In the genomic region with DNA sequence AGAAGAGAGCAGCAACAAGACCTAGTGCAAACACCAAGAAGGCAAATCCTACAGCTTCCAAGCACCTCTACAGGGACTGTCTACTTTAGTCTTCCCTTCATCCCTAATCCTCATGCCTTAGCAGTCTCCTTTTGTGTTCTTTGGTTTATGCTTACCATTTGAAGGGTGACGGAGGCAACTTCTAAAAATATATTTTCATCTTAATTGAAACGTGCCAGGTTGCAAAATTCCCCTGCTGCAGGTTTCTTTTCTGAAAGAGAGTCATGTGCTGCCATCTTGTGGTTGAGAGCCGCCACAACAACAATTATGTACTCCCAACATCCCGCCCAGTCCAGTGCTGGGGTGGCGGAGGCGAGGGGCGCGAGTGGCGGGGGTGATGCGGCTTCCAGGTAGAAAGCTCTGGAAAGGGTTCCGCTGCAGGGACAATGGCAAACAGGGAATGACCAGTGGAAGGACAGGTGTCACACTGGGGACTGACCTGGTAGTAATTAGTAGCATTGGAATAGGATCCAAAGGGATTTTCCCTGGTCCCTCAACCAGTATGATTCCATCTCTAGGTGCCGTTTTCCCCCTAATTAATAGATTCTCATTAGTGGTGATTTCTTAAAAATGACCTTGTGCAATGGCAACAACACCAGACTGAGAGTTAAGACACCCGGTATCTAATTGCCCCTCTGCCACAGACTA, we compare ENCODE assay signal across 8 cellular contexts.
DNase-seq lines count a peak whose midpoint lies in the region; ATAC-seq and TF ChIP-seq lines count a peak whose summit lies in the region.

No MANE protein-coding gene starts in this region.

- TF ChIP-seq CTCF in HFF-Myc (IDR thresholded peaks at IDR 0.05; ENCODE audit: low read depth, low read length, missing control alignments): peak; percentile 77

- no peaks in the 10 kb centered on the region for H3K36me3 ChIP-seq in CD4-positive, alpha-beta memory T cell (ENCODE audit: insufficient read depth, low read length)

- intact Hi-C loops in CD4-positive, alpha-beta memory T cell (cut with micrococcal nuclease): loop anchor here (1.0 to 5.0 kb wide), 6 partner anchors 67 to 497 kb away; partner anchors contain the start of gene GNG2

- POLR2A ChIA-PET in CD4-positive, alpha-beta memory T cell (lab: Charles Lee; ENCODE audit: partially characterized antibody): interaction anchor here (1.3 kb wide), 1 partner anchor 198 kb away, joined by 4 read pairs; no protein-coding TSS in a partner anchor

- H3K9me3 ChIP-seq in CD4-positive, alpha-beta memory T cell (ENCODE audit: control insufficient read depth in 1 of 2, low read length in 2 of 2): no peaks in the 10 kb centered on the region

- peaks cover 12 to 16% (median 13%) of the 10 kb centered on the region in 4 donors for H3K4me1 Mint-ChIP-seq in CD4-positive, alpha-beta memory T cell

- no peak overlapping the region for H3K4me3 ChIP-seq in CD4-positive, alpha-beta memory T cell (ENCODE audit: low read length in 2 of 2)
- H3K4me3 ChIP-seq in HFF-Myc (replicated peaks; ENCODE audit: low read depth, low read length): no peak overlapping the region

- no peaks in the 10 kb centered on the region for H3K27me3 ChIP-seq in CD4-positive, alpha-beta memory T cell (ENCODE audit: insufficient read depth, low read length)

- CTCF ChIA-PET in CD4-positive, alpha-beta memory T cell (lab: Charles Lee; ENCODE audit: partially characterized antibody): interaction anchor here (0.6 to 8.1 kb wide), 28 partner anchors 13 to 1003 kb away, joined by 3 to 81 read pairs (median 4); partner anchors contain the start of genes FRMD6 and GNG2

- no peak overlapping the region for H3K27ac ChIP-seq in CD4-positive, alpha-beta memory T cell (ENCODE audit: low read depth, low read length)

- H3K4me1 ChIP-seq in CD4-positive, alpha-beta memory T cell (ENCODE audit: insufficient read depth, low read length): peaks cover 8% of the 10 kb centered on the region

- no peaks in the 10 kb centered on the region for H3K36me3 Mint-ChIP-seq in CD4-positive, alpha-beta memory T cell

- ATAC-seq in HG03442 (IDR thresholded peaks at IDR 0.05; ENCODE audit: unreplicated experiment): no peak

- peaks cover 0 to 5% (median 1%) of the 10 kb centered on the region in 8 donors for H3K9me3 Mint-ChIP-seq in CD4-positive, alpha-beta memory T cell

- peak; percentile 64 to 70 (median 69) for DNase-seq in CD4-positive, alpha-beta memory T cell
- peak; percentile 43 for DNase-seq in HFF-Myc (ENCODE audit: extremely low read depth, low read depth)
- peak; percentile 32 for DNase-seq in NCI-H226
- DNase-seq in activated CD4-positive, alpha-beta T cell treated with anti-CD3 and anti-CD28 coated beads for 4 hours: peak; percentile 56 to 76
- peak; percentile 73 for DNase-seq in cerebellum (ENCODE audit: low spot score)
- peak; percentile 79 for DNase-seq in left kidney (ENCODE audit: low read depth, low spot score)
- peak; percentile 71 for DNase-seq in stimulated activated CD4-positive, alpha-beta T cell treated with anti-CD3 and anti-CD28 coated beads, Interleukin-4, amount 100 ng/mL, for 1 hour

- peaks cover 18 to 21% of the 10 kb centered on the region in 2 donors for H3K27me3 Mint-ChIP-seq in CD4-positive, alpha-beta memory T cell

- peak overlapping the region in 2 of 7 donors; percentile 2 to 75 for H3K27ac Mint-ChIP-seq in CD4-positive, alpha-beta memory T cell

- H3K4me3 Mint-ChIP-seq in CD4-positive, alpha-beta memory T cell: peak overlapping the region in 1 of 8 donors; percentile 71
